ENCODE assay signal across 20 cellular contexts in the genomic region with DNA sequence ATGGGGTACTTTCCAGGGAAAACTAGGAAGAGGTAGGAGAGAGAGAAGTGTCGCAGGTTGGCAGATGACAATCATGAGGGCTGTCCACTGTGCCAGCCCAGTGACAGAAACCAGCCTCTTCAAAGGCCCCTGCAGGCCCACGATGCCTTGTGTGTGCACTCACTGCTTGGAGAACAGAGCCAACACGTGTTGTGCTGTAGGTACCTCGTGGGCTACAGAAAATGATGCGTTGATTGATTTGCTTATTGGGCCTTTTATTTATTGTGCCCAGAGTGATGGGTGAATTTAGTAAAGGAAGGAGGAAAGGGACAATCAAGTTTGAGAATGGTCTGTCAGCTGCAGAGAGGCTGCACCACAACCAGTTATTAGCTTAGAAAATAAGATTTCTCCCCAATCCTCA.
"Had no signal": no experiment of that assay in that cellular context is flagged by ENCODE, and none has a peak within 500 bp of the region (broad histone marks: within the 10 kb centered on the region; RNA-seq: fewer than 3 reads in every experiment).

No MANE protein-coding gene starts in this region.

- H3K36me3 ChIP-seq: esophagus squamous epithelium, gastrocnemius medialis, heart right ventricle, left lung, lower lobe of right lung had no signal

- DNase-seq: dermis blood vessel endothelial cell; dorsolateral prefrontal cortex; effector CD4-positive, alpha-beta T cell; effector memory CD4-positive, alpha-beta T cell; esophagus squamous epithelium; foreskin fibroblast; foreskin melanocyte; gastrocnemius medialis; glutamatergic neuron; head of caudate nucleus; heart right ventricle; hippocampal formation; left cardiac atrium; left lung; left ventricle myocardium superior; lower lobe of right lung; mesenchymal stem cell; mucosa of descending colon had no signal

- H3K27me3 ChIP-seq: esophagus squamous epithelium, gastrocnemius medialis, heart right ventricle, left lung had no signal

- ATAC-seq: esophagus mucosa, gastrocnemius medialis, heart right ventricle, left cardiac atrium, left lung, left ventricle myocardium superior, lower lobe of right lung, mucosa of descending colon had no signal

- H3K9me3 ChIP-seq: esophagus squamous epithelium, gastrocnemius medialis, heart right ventricle, left lung, lower lobe of right lung, mucosa of descending colon had no signal

- H3K4me1 ChIP-seq: esophagus squamous epithelium, gastrocnemius medialis, heart right ventricle, left lung, lower lobe of right lung had no signal

- H3K4me3 ChIP-seq: coronary artery, dorsolateral prefrontal cortex, esophagus squamous epithelium, gastrocnemius medialis, heart right ventricle, left lung, lower lobe of right lung, mucosa of descending colon had no signal

- H3K27ac ChIP-seq: coronary artery, dorsolateral prefrontal cortex, esophagus squamous epithelium, gastrocnemius medialis, heart right ventricle, left lung, lower lobe of right lung had no signal
